ENCODE assay signal across 18 cellular contexts in the genomic region with DNA sequence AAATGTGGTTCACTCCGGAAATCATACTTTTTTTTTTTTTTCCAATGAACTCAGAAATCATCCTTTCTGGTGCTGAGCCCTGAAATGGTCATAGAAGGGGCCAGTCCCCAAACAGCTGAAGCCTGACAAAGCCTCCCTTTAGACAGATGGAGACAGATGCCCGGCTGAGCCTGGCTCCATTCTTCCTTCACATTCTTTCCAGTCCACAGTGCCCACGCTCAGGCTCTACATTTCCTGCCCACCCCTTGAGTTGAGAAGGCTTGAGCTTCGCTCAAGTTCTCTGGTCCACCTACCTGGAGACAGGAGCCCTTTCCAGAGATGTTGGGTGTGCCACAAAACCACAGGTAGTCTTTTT. TPM values are rescaled to one million over a fixed set of nuclear protein-coding genes. Genes with fewer than 3 reads are reported as not detected.
DNase-seq lines count a peak whose midpoint lies in the region; ATAC-seq, FAIRE-seq and TF ChIP-seq lines count a peak whose summit lies in the region.
"Had no signal": no experiment of that assay in that cellular context is flagged by ENCODE, and none has a peak within 500 bp of the region (broad histone marks: within the 10 kb centered on the region; RNA-seq: fewer than 3 reads in every experiment).

No MANE protein-coding gene starts in this region.

- H3K9ac ChIP-seq in kidney (ENCODE audit: low read length in 2 of 2), result no peak overlapping the region

- peaks cover 11% of the 10 kb centered on the region; the same call in 1 of the 2 replicates for H3K36me3 ChIP-seq in PC-9 (ENCODE audit: low read depth)
- H3K36me3 ChIP-seq in kidney (ENCODE audit: control insufficient read depth in 1 of 2, insufficient read depth in 2 of 2, low read length in 2 of 2), result peaks cover 2 to 18% of the 10 kb centered on the region in 2 donors
- peaks cover 0 to 31% (median 13%) of the 10 kb centered on the region in 4 donors for H3K36me3 ChIP-seq in stomach
- H3K36me3 ChIP-seq in ascending aorta, result no peaks in the 10 kb centered on the region
- no peaks in the 10 kb centered on the region for H3K36me3 ChIP-seq in CD4-positive, alpha-beta memory T cell (ENCODE audit: insufficient read depth, low read length)

- no peak for ATAC-seq in WTC11

- H3K9me2 ChIP-seq in PC-9 (ENCODE audit: insufficient read depth), result no peaks in the 10 kb centered on the region

- intact Hi-C loops in PC-9 (cut with micrococcal nuclease; ENCODE audit: unreplicated experiment), result no loop called here
- intact Hi-C loops in kidney (cut with DNase I), result no loop called here
- intact Hi-C loops in stomach (cut with DNase I; ENCODE audit: low total_unique reads), result no loop called here
- intact Hi-C loops in ascending aorta (cut with DNase I), result no loop called here
- intact Hi-C loops in CD4-positive, alpha-beta memory T cell (cut with micrococcal nuclease), result no loop called here

- TF ChIP-seq CTCF in PC-9 (conservative IDR thresholded peaks at IDR 0.05), result no peak
- no peak for TF ChIP-seq CTCF in WTC11 (IDR thresholded peaks at IDR 0.05)
- TF ChIP-seq CTCF in kidney (IDR thresholded peaks at IDR 0.05; ENCODE audit: borderline replicate concordance, extremely low read depth, insufficient read depth), result no peak
- TF ChIP-seq CTCF in stomach (IDR thresholded peaks at IDR 0.05), result no peak
- TF ChIP-seq CTCF in ascending aorta (IDR thresholded peaks at IDR 0.05), result no peak

- CTCF ChIA-PET in PC-9 (lab: Charles Lee), result interaction anchor here (0.8 kb wide), 1 partner anchor 15 kb away, joined by 4 read pairs; no protein-coding TSS in a partner anchor
- CTCF ChIA-PET in WTC11 (lab: Charles Lee), result interaction anchor here (1.0 to 8.8 kb wide), 2 partner anchors 14 to 116 kb away, joined by 3 to 204 read pairs; no protein-coding TSS in a partner anchor
- CTCF ChIA-PET in CD4-positive, alpha-beta memory T cell (lab: Charles Lee; ENCODE audit: partially characterized antibody), result no interaction called here

- H3K9me3 Mint-ChIP-seq in WTC11, result no peaks in the 10 kb centered on the region
- H3K9me3 Mint-ChIP-seq in CD4-positive, alpha-beta memory T cell, result no peaks in the 10 kb centered on the region

- no peak for TF ChIP-seq EP300 in stomach (IDR thresholded peaks at IDR 0.05)

- peaks cover 12% of the 10 kb centered on the region for H3K79me2 ChIP-seq in PC-9 (ENCODE audit: low read depth)

- H3K27me3 ChIP-seq in PC-9 (ENCODE audit: insufficient read depth, low read depth) (no peaks in the 10 kb centered on the region), stomach (no peaks in the 10 kb centered on the region), ascending aorta (no peaks in the 10 kb centered on the region)
- H3K27me3 ChIP-seq in CD4-positive, alpha-beta memory T cell (ENCODE audit: insufficient read depth, low read length), result no peaks in the 10 kb centered on the region

- no peaks in the 10 kb centered on the region for H3K9me3 ChIP-seq in PC-9 (ENCODE audit: insufficient read depth, low read depth)
- no peaks in the 10 kb centered on the region for H3K9me3 ChIP-seq in kidney (ENCODE audit: control insufficient read depth in 1 of 2, low read length in 2 of 2)
- no peaks in the 10 kb centered on the region for H3K9me3 ChIP-seq in stomach
- H3K9me3 ChIP-seq in ascending aorta, result no peaks in the 10 kb centered on the region
- no peaks in the 10 kb centered on the region for H3K9me3 ChIP-seq in CD4-positive, alpha-beta memory T cell (ENCODE audit: control insufficient read depth in 1 of 2, low read length in 2 of 2)

- no peak for DNase-seq in PC-9
- DNase-seq in WTC11 (ENCODE audit: low spot score), result no peak
- DNase-seq in kidney, result peak; percentile 3
- no peak for DNase-seq in stomach
- DNase-seq in ascending aorta (ENCODE audit: low spot score in 2 of 2), result no peak
- no peak for DNase-seq in COR-L47 (lab: John Stamatoyannopoulos, UW)
- no peak for DNase-seq in CD4-positive, alpha-beta memory T cell
- DNase-seq: AML-193, DMS153, GDM1, H7, HFFc6, KG1, NCI-H1417, NCI-H187, NCI-H2107, NCI-H510A, NCI-H774 had no signal

- H3K27ac Mint-ChIP-seq in WTC11, result peak overlapping the region; percentile 76; the same call in 1 of the 2 replicates
- H3K27ac Mint-ChIP-seq in CD4-positive, alpha-beta memory T cell, result no peak overlapping the region
- H3K27ac Mint-ChIP-seq: HFFc6 had no signal

- POLR2A ChIA-PET in PC-9 (lab: Charles Lee; ENCODE audit: unreplicated experiment), result no interaction called here
- POLR2A ChIA-PET in WTC11 (lab: Charles Lee), result interaction anchor here (1.1 kb wide), 1 partner anchor 127 kb away, joined by 3 read pairs; the partner anchor contains the start of gene KCNK17
- POLR2A ChIA-PET in CD4-positive, alpha-beta memory T cell (lab: Charles Lee; ENCODE audit: partially characterized antibody), result no interaction called here

- H3K4me1 ChIP-seq in PC-9 (replicated peaks; ENCODE audit: insufficient read depth) (peaks cover 63% of the 10 kb centered on the region), kidney (ENCODE audit: control insufficient read depth in 1 of 2, insufficient read depth in 1 of 2, low read depth in 1 of 2, low read length in 2 of 2) (peaks cover 0 to 3% of the 10 kb centered on the region in 2 donors), stomach (peaks cover 0 to 51% (median 33%) of the 10 kb centered on the region in 4 donors), ascending aorta (no peaks in the 10 kb centered on the region)
- H3K4me1 ChIP-seq in CD4-positive, alpha-beta memory T cell (ENCODE audit: insufficient read depth, low read length), result peaks cover 9% of the 10 kb centered on the region

- H3K4me3 ChIP-seq in PC-9 (no peak overlapping the region), kidney (ENCODE audit: low read length in 2 of 2) (no peak overlapping the region), stomach (no peak overlapping the region), ascending aorta (no peak overlapping the region)
- no peak overlapping the region for H3K4me3 ChIP-seq in CD4-positive, alpha-beta memory T cell (ENCODE audit: low read length in 2 of 2)

- no TSS peak for BruUV-seq in PC-9 (replicated peaks; lab: Mats Ljungman, UMichigan)

- no peak for FAIRE-seq in kidney (lab: Jason Lieb, UNC)

- H3K27ac ChIP-seq in PC-9 (peak overlapping the region; percentile 96), kidney (ENCODE audit: low read depth in 2 of 2, low read length in 2 of 2) (no peak overlapping the region), stomach (peak overlapping the region in 3 of 5 donors; percentile 52 to 78 (median 69)), ascending aorta (no peak overlapping the region)
- no peak overlapping the region for H3K27ac ChIP-seq in CD4-positive, alpha-beta memory T cell (ENCODE audit: low read depth, low read length)

- TF ChIP-seq POLR2A in stomach (IDR thresholded peaks at IDR 0.05), result no peak

- H3K27me3 Mint-ChIP-seq in WTC11 (ENCODE audit: low read depth), result no peaks in the 10 kb centered on the region
- no peaks in the 10 kb centered on the region for H3K27me3 Mint-ChIP-seq in CD4-positive, alpha-beta memory T cell

- no peak overlapping the region for H3K4me3 Mint-ChIP-seq in WTC11
- no peak overlapping the region for H3K4me3 Mint-ChIP-seq in CD4-positive, alpha-beta memory T cell
- H3K4me3 Mint-ChIP-seq: HFFc6 had no signal

- peaks cover 63% of the 10 kb centered on the region for H3K36me3 Mint-ChIP-seq in WTC11
- H3K36me3 Mint-ChIP-seq in CD4-positive, alpha-beta memory T cell, result no peaks in the 10 kb centered on the region

- peaks cover 10% of the 10 kb centered on the region for H3K4me1 Mint-ChIP-seq in WTC11
- H3K4me1 Mint-ChIP-seq in CD4-positive, alpha-beta memory T cell, result peaks cover 0 to 8% (median 4%) of the 10 kb centered on the region in 4 donors

- no peaks in the 10 kb centered on the region for H4K20me1 ChIP-seq in PC-9 (ENCODE audit: insufficient read depth)

- 66 to 80% (median 73%) methylated on average over 4 of the region's 4 CpGs for WGBS in stomach, 5 donors

- peak overlapping the region; percentile 18; the same call in 1 of the 2 replicates for H3K4me2 ChIP-seq in PC-9

- peaks cover 46% of the 10 kb centered on the region for H3F3A ChIP-seq in PC-9 (ENCODE audit: insufficient read depth, low read depth)

- H2AFZ ChIP-seq in PC-9, result no peak overlapping the region

TF ChIP-seq in WTC11, 78 proteins besides CTCF, POLR2A, EP300 and RAD21 (continues in another document):
- TF ChIP-seq ATF3 (CRISPR knock-in tag; conservative IDR thresholded peaks at IDR 0.05), result no peak
- TF ChIP-seq SMAD3 (CRISPR knock-in tag; IDR thresholded peaks at IDR 0.05; ENCODE audit: borderline replicate concordance), result no peak
- no peak for TF ChIP-seq USF2 (CRISPR knock-in tag; IDR thresholded peaks at IDR 0.05)
- no peak for TF ChIP-seq MLX (CRISPR knock-in tag; IDR thresholded peaks at IDR 0.05)
- no peak for TF ChIP-seq CREM (CRISPR knock-in tag; IDR thresholded peaks at IDR 0.05)

RNA-seq across cellular contexts. Expression of gene KCNK5, which starts 41.2 kb away (rescaled TPM):
- total RNA-seq in PC-9 (2021) (11.9 and 14.3 TPM in 2 replicates), WTC11 (2021) (31.7 to 41.8 TPM (median 34.3 TPM) in 3 replicates), kidney (77.0 TPM), stomach (10 to 100 TPM in 4 of 5 donors, 1 to 10 TPM in 1; 6.7 to 30.7 (median 15.8) TPM), ascending aorta (2.6 TPM)
- polyA plus RNA-seq in kidney (ENCODE audit: insufficient read depth, low read depth, low replicate concordance) (48.4 TPM), stomach (1 to 10 TPM; 4.9 to 6.0 (median 5.3) TPM)
- under 1 TPM; 0.79 to 0.83 TPM for total RNA-seq in CD4-positive, alpha-beta memory T cell
- polyA plus RNA-seq in CD4-positive, alpha-beta memory T cell, result under 1 TPM in 1 of 2 donors, not detected in 1; 0.17 TPM
- total RNA-seq: HFFc6 had no signal

Comparison
In these comparisons a context has a peak if more than half of its experiments do, and no peak if none do; other contexts are left out.
1. H3K27ac ChIP-seq: peak in PC-9 (single experiment) and stomach (3 of 5); none in kidney (0 of 2), ascending aorta (0 of 2) and CD4-positive, alpha-beta memory T cell (single experiment).